Comparison of ENCODE assay signal across 27 cellular contexts in genomic region chr17:57038486-57038885, GRCh38.
"Had no signal": no experiment of that assay in that cellular context is flagged by ENCODE, and none has a peak within 500 bp of the region (broad histone marks: within the 10 kb centered on the region; RNA-seq: fewer than 3 reads in every experiment).

No MANE protein-coding gene starts in this region.

- H3K27ac Mint-ChIP-seq: immature natural killer cell; naive B cell; natural killer cell; progenitor cell of endocrine pancreas; stimulated activated naive B cell treated with anti-CD40 and anti-IgM and Interleukin-4, amounts not matched to agents 10 μg/mL and 1 μg/mL and 100 μg/mL, for 72 hours had no signal

- ATAC-seq: left colon; left lung; lower lobe of right lung; natural killer cell; right lobe of liver; stimulated activated naive B cell treated with anti-CD40 and anti-IgM and Interleukin-4, amounts not matched to agents 10 μg/mL and 1 μg/mL and 100 μg/mL, for 72 hours; stimulated activated naive CD8-positive, alpha-beta T cell treated with anti-CD3 and anti-CD28 coated beads, Interleukin-15, Interleukin-2, amounts not matched to agents 100 U/mL and 50 U/mL, for 24 hours had no signal

- H3K9me3 ChIP-seq: left lung, lower lobe of right lung, ovary, right atrium auricular region, right lobe of liver, stomach, testis, thyroid gland, transverse colon, upper lobe of left lung had no signal

- H3K27me3 ChIP-seq: ovary, right atrium auricular region, right lobe of liver, testis, thyroid gland, upper lobe of left lung had no signal

- H3K36me3 ChIP-seq: left lung, lower lobe of right lung, ovary, right atrium auricular region, right lobe of liver, stomach, thyroid gland, transverse colon, upper lobe of left lung had no signal

- H3K27ac ChIP-seq: left lung, lower lobe of right lung, ovary, right atrium auricular region, right lobe of liver, skin epidermis, testis, upper lobe of left lung had no signal

- H3K9me3 Mint-ChIP-seq: natural killer cell; stimulated activated naive B cell treated with anti-CD40 and anti-IgM and Interleukin-4, amounts not matched to agents 10 μg/mL and 1 μg/mL and 100 μg/mL, for 72 hours had no signal

- H3K4me1 ChIP-seq: testis had no signal

- H3K4me1 Mint-ChIP-seq: immature natural killer cell, naive B cell, natural killer cell had no signal

- H3K4me3 ChIP-seq: left lung, lower lobe of right lung, ovary, right atrium auricular region, right lobe of liver, skin epidermis, stomach, testis, thyroid gland, transverse colon, upper lobe of left lung had no signal

- DNase-seq: hypothalamus; immature natural killer cell; kidney; left colon; left lung; lower lobe of right lung; mammary epithelial cell; mesenchymal stem cell; naive B cell; natural killer cell; ovary; right lobe of liver; stimulated activated CD4-positive, alpha-beta T cell treated with anti-CD3 and anti-CD28 coated beads, Interleukin-12 subunit alpha, Interleukin-12 subunit beta, amount 100 ng/mL, for 4 hours; stimulated activated CD4-positive, alpha-beta T cell treated with anti-CD3 and anti-CD28 coated beads, Interleukin-15, amount 100 ng/mL, for 24 hours; stimulated activated CD4-positive, alpha-beta T cell treated with anti-CD3 and anti-CD28 coated beads, Interleukin-2, amount 100 ng/mL, for 24 hours; stimulated activated CD4-positive, alpha-beta T cell treated with anti-CD3 and anti-CD28 coated beads, Interleukin-4, amount 100 ng/mL, for 1 hour; stimulated activated naive B cell treated with anti-CD40 and anti-IgM and Interleukin-4, amounts not matched to agents 10 μg/mL and 1 μg/mL and 100 μg/mL, for 72 hours; stimulated activated naive CD8-positive, alpha-beta T cell treated with anti-CD3 and anti-CD28 coated beads, Interleukin-15, Interleukin-2, amounts not matched to agents 100 U/mL and 50 U/mL, for 24 hours; stomach; testis; thyroid gland; transverse colon; upper lobe of left lung had no signal

- H3K36me3 Mint-ChIP-seq: naive B cell; natural killer cell; stimulated activated naive B cell treated with anti-CD40 and anti-IgM and Interleukin-4, amounts not matched to agents 10 μg/mL and 1 μg/mL and 100 μg/mL, for 72 hours had no signal

- FAIRE-seq: islet of Langerhans, kidney had no signal

- H3K4me3 Mint-ChIP-seq: immature natural killer cell; naive B cell; natural killer cell; stimulated activated naive B cell treated with anti-CD40 and anti-IgM and Interleukin-4, amounts not matched to agents 10 μg/mL and 1 μg/mL and 100 μg/mL, for 72 hours had no signal
